10 cellular contexts compared by ENCODE assay signal in the genomic region with DNA sequence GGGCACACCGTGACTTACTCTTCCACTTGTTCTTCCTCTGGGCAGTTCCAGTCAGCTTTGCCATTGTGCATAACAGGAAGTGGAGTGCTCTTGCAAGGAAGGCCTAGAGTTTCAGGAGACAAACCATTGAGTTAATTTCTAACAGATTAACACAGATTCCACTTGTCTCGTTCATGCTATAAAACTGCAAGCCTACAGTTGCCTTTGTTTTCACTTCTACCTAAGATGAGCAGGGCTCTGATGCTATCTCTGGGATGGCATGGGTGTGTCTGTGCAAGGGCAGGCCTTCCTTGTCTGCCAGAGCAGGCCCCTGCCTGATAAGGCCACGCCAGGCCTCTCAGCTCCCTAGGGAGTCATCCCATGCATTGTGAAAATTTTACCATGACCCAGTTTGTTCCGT.
DNase-seq lines count a peak whose midpoint lies in the region; ATAC-seq, FAIRE-seq and TF ChIP-seq lines count a peak whose summit lies in the region.
"Had no signal": no experiment of that assay in that cellular context is flagged by ENCODE, and none has a peak within 500 bp of the region (broad histone marks: within the 10 kb centered on the region; RNA-seq: fewer than 3 reads in every experiment).

No MANE protein-coding gene starts in this region.

- H3K4me3 ChIP-seq in GM23248 (no peak overlapping the region), keratinocyte (ENCODE audit: control insufficient read depth in 2 of 3, extremely low read depth in 1 of 3, insufficient read depth in 2 of 3, low read depth in 1 of 3, low read length in 3 of 3) (no peak overlapping the region)

- 82 to 89% methylated on average over 4 of the region's 4 CpGs for WGBS in GM23248 (ENCODE audit: low coverage in 1 of 2, low lambda C conversion rate in 2 of 2, missing lambda C conversion rate in 2 of 2), 2 experiments

- no peak for TF ChIP-seq CTCF in keratinocyte (optimal IDR thresholded peaks at IDR 0.05 in 1 of 3, IDR thresholded peaks at IDR 0.05 in 1 of 3, conservative IDR thresholded peaks at IDR 0.05 in 1 of 3; ENCODE audit: extremely low read depth in 1 of 3, insufficient read depth in 2 of 3, low read length in 3 of 3)

- H3K9me2 ChIP-seq in GM23248 (ENCODE audit: insufficient read depth): no peaks in the 10 kb centered on the region

- H3K4me2 ChIP-seq in GM23248 (ENCODE audit: unreplicated experiment): no peak overlapping the region
- peak overlapping the region; percentile 1 for H3K4me2 ChIP-seq in keratinocyte (ENCODE audit: control insufficient read depth, extremely low read depth, insufficient read depth, low read depth, low read length)

- peak; percentile 79 for FAIRE-seq in keratinocyte (lab: Jason Lieb, UNC)

- dilution Hi-C loops in keratinocyte (cut with MboI; ENCODE audit: extremely low pct_ligation_motif_present, low sequenced_read_pairs): no loop called here

- H3K9ac ChIP-seq in GM23248: no peak overlapping the region
- no peak overlapping the region for H3K9ac ChIP-seq in keratinocyte (ENCODE audit: control insufficient read depth, extremely low read depth, insufficient read depth, low read length)

- H3K27me3 ChIP-seq in GM23248 (replicated peaks; ENCODE audit: insufficient read depth) (no peaks in the 10 kb centered on the region), keratinocyte (ENCODE audit: control insufficient read depth, extremely low read depth, insufficient read depth, low read length) (no peaks in the 10 kb centered on the region)

- ATAC-seq in GM21390 (IDR thresholded peaks at IDR 0.05; ENCODE audit: unreplicated experiment): no peak
- ATAC-seq in HG02870 (IDR thresholded peaks at IDR 0.05; ENCODE audit: unreplicated experiment): no peak

- H2AFZ ChIP-seq in GM23248 (no peak overlapping the region; the same call in 1 of the 2 replicates), keratinocyte (ENCODE audit: control insufficient read depth, low read length) (peak overlapping the region; percentile 27)

- DNase-seq in DMS53 treated with DMSO at 0.1 percent for 48 hours (lab: John Stamatoyannopoulos, UW; ENCODE audit: unreplicated experiment): peak; percentile 24
- DNase-seq in GM23248: peak; percentile 40
- peak; percentile 9 for DNase-seq in NCI-H69 (lab: John Stamatoyannopoulos, UW)
- DNase-seq in keratinocyte (ENCODE audit: low read depth, low spot score): no peak
- DNase-seq in amniotic stem cell (lab: John Stamatoyannopoulos, UW): no peak
- no peak for DNase-seq in hippocampal formation (lab: John Stamatoyannopoulos, UW)
- DNase-seq: NCI-H510A, nephron progenitor cell had no signal

- peak overlapping the region; percentile 84 for H3K27ac ChIP-seq in GM23248
- no peak overlapping the region for H3K27ac ChIP-seq in keratinocyte (ENCODE audit: control insufficient read depth, insufficient read depth, low read length)

- H3F3A ChIP-seq in GM23248 (ENCODE audit: insufficient read depth): peaks cover 63% of the 10 kb centered on the region

- H3K79me2 ChIP-seq in GM23248 (ENCODE audit: insufficient read depth) (no peaks in the 10 kb centered on the region), keratinocyte (ENCODE audit: control insufficient read depth, insufficient read depth, low read length) (no peaks in the 10 kb centered on the region)

- in situ Hi-C loops in GM23248 (cut with MboI): no loop called here

- H3K4me1 ChIP-seq in GM23248 (ENCODE audit: insufficient read depth): peaks cover 56% of the 10 kb centered on the region
- peaks cover 31% of the 10 kb centered on the region for H3K4me1 ChIP-seq in keratinocyte (ENCODE audit: control insufficient read depth, extremely low read depth, insufficient read depth, low read length)

- H3K9me1 ChIP-seq in keratinocyte (ENCODE audit: control insufficient read depth, extremely low read depth, insufficient read depth, low read length): no peaks in the 10 kb centered on the region

- H3K9me3 ChIP-seq in GM23248 (ENCODE audit: low read depth) (no peaks in the 10 kb centered on the region), keratinocyte (ENCODE audit: control insufficient read depth, low read depth, low read length) (no peaks in the 10 kb centered on the region)

- H4K20me1 ChIP-seq in GM23248 (ENCODE audit: insufficient read depth): no peaks in the 10 kb centered on the region
- no peaks in the 10 kb centered on the region for H4K20me1 ChIP-seq in keratinocyte (ENCODE audit: control insufficient read depth, extremely low read depth, insufficient read depth, low read length)

- H3K36me3 ChIP-seq in GM23248 (ENCODE audit: low read depth) (no peaks in the 10 kb centered on the region), keratinocyte (ENCODE audit: control insufficient read depth in 2 of 2, extremely low read depth in 1 of 2, insufficient read depth in 2 of 2, low read length in 2 of 2) (no peaks in the 10 kb centered on the region)

Comparison
In these comparisons a context has a peak if more than half of its experiments do, and no peak if none do; other contexts are left out.
1. DNase-seq: peak in DMS53 treated with DMSO at 0.1 percent for 48 hours (single experiment), GM23248 (single experiment) and NCI-H69 (single experiment); none in keratinocyte (single experiment), amniotic stem cell (single experiment) and hippocampal formation (0 of 2).